14 cellular contexts compared by ENCODE assay signal in genomic region chr9:94174164-94174563, GRCh38.
DNase-seq lines count a peak whose midpoint lies in the region; TF ChIP-seq lines count a peak whose summit lies in the region.
"Had no signal": no experiment of that assay in that cellular context is flagged by ENCODE, and none has a peak within 500 bp of the region (broad histone marks: within the 10 kb centered on the region; RNA-seq: fewer than 3 reads in every experiment).

No MANE protein-coding gene starts in this region.

- CTCF ChIA-PET in CD8-positive, alpha-beta memory T cell (lab: Charles Lee), result interaction anchor here (1.5 kb wide), 1 partner anchor 9 kb away, joined by 3 read pairs; no protein-coding TSS in a partner anchor
- CTCF ChIA-PET in activated CD4-positive, alpha-beta memory T cell treated with anti-CD3 and anti-CD28 coated beads for 36 hours (lab: Charles Lee), result no interaction called here

- H3K4me1 Mint-ChIP-seq in CD8-positive, alpha-beta memory T cell, result peaks cover 74 to 94% (median 94%) of the 10 kb centered on the region in 3 donors
- H3K4me1 Mint-ChIP-seq in activated CD4-positive, alpha-beta memory T cell treated with anti-CD3 and anti-CD28 coated beads for 36 hours (ENCODE audit: low read depth), result peaks cover 87% of the 10 kb centered on the region

- no peaks in the 10 kb centered on the region for H3K9me3 ChIP-seq in BLaER1
- H3K9me3 ChIP-seq in CD8-positive, alpha-beta memory T cell (ENCODE audit: low read length), result no peaks in the 10 kb centered on the region
- H3K9me3 ChIP-seq: testis had no signal

- no peak overlapping the region for H2BK120ac ChIP-seq in mesendoderm (ENCODE audit: low read depth, low read length)

- H3K4me3 ChIP-seq in BLaER1 (no peak overlapping the region), mesendoderm (ENCODE audit: low read length) (no peak overlapping the region), brain microvascular endothelial cell (ENCODE audit: low read depth, low read length) (no peak overlapping the region)
- H3K4me3 ChIP-seq in CD8-positive, alpha-beta memory T cell (ENCODE audit: low read length), result no peak overlapping the region
- H3K4me3 ChIP-seq: skin epidermis, testis had no signal

- H3K56ac ChIP-seq in mesendoderm (ENCODE audit: low read length), result peak overlapping the region; percentile 10

- H3K9ac ChIP-seq in BLaER1, result peak overlapping the region; percentile 8; the same call in 1 of the 2 replicates
- H3K9ac ChIP-seq in mesendoderm (ENCODE audit: low read length), result no peak overlapping the region

- no peaks in the 10 kb centered on the region for H3K27me3 Mint-ChIP-seq in CD8-positive, alpha-beta memory T cell
- no peaks in the 10 kb centered on the region for H3K27me3 Mint-ChIP-seq in activated CD4-positive, alpha-beta memory T cell treated with anti-CD3 and anti-CD28 coated beads for 36 hours

- H3K4me3 Mint-ChIP-seq in CD8-positive, alpha-beta memory T cell, result peak overlapping the region in 5 of 7 donors; percentile 23 to 44 (median 25)
- no peak overlapping the region for H3K4me3 Mint-ChIP-seq in activated CD4-positive, alpha-beta memory T cell treated with anti-CD3 and anti-CD28 coated beads for 36 hours
- H3K4me3 Mint-ChIP-seq: H9 had no signal

- H3K9me3 Mint-ChIP-seq in CD8-positive, alpha-beta memory T cell, result no peaks in the 10 kb centered on the region
- H3K9me3 Mint-ChIP-seq in activated CD4-positive, alpha-beta memory T cell treated with anti-CD3 and anti-CD28 coated beads for 36 hours, result no peaks in the 10 kb centered on the region
- H3K9me3 Mint-ChIP-seq: H9 had no signal

- H2BK5ac ChIP-seq in mesendoderm (ENCODE audit: low read length), result peak overlapping the region; percentile 23

- DNase-seq in CD8-positive, alpha-beta memory T cell, result no peak
- DNase-seq in activated CD4-positive, alpha-beta memory T cell treated with anti-CD3 and anti-CD28 coated beads for 36 hours, result no peak
- no peak for DNase-seq in mesendoderm
- no peak for DNase-seq in DMS153 treated with DMSO at 0.1 percent for 48 hours (lab: John Stamatoyannopoulos, UW; ENCODE audit: unreplicated experiment)
- DNase-seq in NOMO-1 treated with dmso at 0.1 percent for 144 hours (lab: John Stamatoyannopoulos, UW; ENCODE audit: unreplicated experiment), result no peak
- DNase-seq in brain microvascular endothelial cell, result no peak
- no peak for DNase-seq in occipital lobe (lab: John Stamatoyannopoulos, UW)
- DNase-seq: COR-L47, GF-D8, H9, NCI-H2171 treated with DMSO at 0.1 percent for 48 hours, testis had no signal

- H3K36me3 ChIP-seq in BLaER1 (peaks cover 70% of the 10 kb centered on the region), mesendoderm (ENCODE audit: control insufficient read depth, insufficient read depth, low read length) (peaks cover 4% of the 10 kb centered on the region), brain microvascular endothelial cell (replicated peaks) (peaks cover 40% of the 10 kb centered on the region)
- peaks cover 29% of the 10 kb centered on the region for H3K36me3 ChIP-seq in CD8-positive, alpha-beta memory T cell (ENCODE audit: insufficient read depth, low read length)

- H3K4me2 ChIP-seq in BLaER1 (peak overlapping the region; percentile 63), mesendoderm (ENCODE audit: low read length) (no peak overlapping the region)

- H2BK15ac ChIP-seq in mesendoderm (replicated peaks; ENCODE audit: low read depth), result no peak overlapping the region

- peaks cover 100% of the 10 kb centered on the region for H4K20me1 ChIP-seq in BLaER1

- H3K27ac ChIP-seq in BLaER1, result peak overlapping the region; percentile 19; the same call in 1 of the 2 replicates
- H3K27ac ChIP-seq in CD8-positive, alpha-beta memory T cell (ENCODE audit: low read depth, low read length), result no peak overlapping the region
- H3K27ac ChIP-seq in mesendoderm (ENCODE audit: low read depth, low read length), result no peak overlapping the region
- no peak overlapping the region for H3K27ac ChIP-seq in brain microvascular endothelial cell
- H3K27ac ChIP-seq: skin epidermis, testis had no signal

- H3K79me1 ChIP-seq in mesendoderm (ENCODE audit: low read length), result peaks cover 3% of the 10 kb centered on the region

- H4K5ac ChIP-seq in mesendoderm (ENCODE audit: low read length), result no peak overlapping the region

- H2AK5ac ChIP-seq in mesendoderm (ENCODE audit: low read length), result no peak overlapping the region

- H3K27ac Mint-ChIP-seq in CD8-positive, alpha-beta memory T cell, result peak overlapping the region; percentile 2 to 83 (median 74)
- peak overlapping the region; percentile 89 for H3K27ac Mint-ChIP-seq in activated CD4-positive, alpha-beta memory T cell treated with anti-CD3 and anti-CD28 coated beads for 36 hours

- no peak overlapping the region for H3K4ac ChIP-seq in mesendoderm (ENCODE audit: low read depth, low read length)

- intact Hi-C loops in activated CD4-positive, alpha-beta memory T cell treated with anti-CD3 and anti-CD28 coated beads for 36 hours (cut with micrococcal nuclease), result loop anchor here (1.0 kb wide), 1 partner anchor 8 kb away; no protein-coding TSS in a partner anchor

- TF ChIP-seq CTCF in brain microvascular endothelial cell (IDR thresholded peaks at IDR 0.05; ENCODE audit: low read depth, low read length, missing control alignments), result no peak

- peaks cover 0 to 52% (median 6%) of the 10 kb centered on the region in 3 donors for H3K36me3 Mint-ChIP-seq in CD8-positive, alpha-beta memory T cell
- H3K36me3 Mint-ChIP-seq in activated CD4-positive, alpha-beta memory T cell treated with anti-CD3 and anti-CD28 coated beads for 36 hours, result peaks cover 38% of the 10 kb centered on the region

- POLR2A ChIA-PET in CD8-positive, alpha-beta memory T cell (lab: Charles Lee), result no interaction called here
- POLR2A ChIA-PET in activated CD4-positive, alpha-beta memory T cell treated with anti-CD3 and anti-CD28 coated beads for 36 hours (lab: Charles Lee), result interaction anchor here (0.7 to 0.9 kb wide), 2 partner anchors 8 to 9 kb away, joined by 3 to 4 read pairs; no protein-coding TSS in a partner anchor

- H3K4me1 ChIP-seq in BLaER1, result peaks cover 88% of the 10 kb centered on the region
- peaks cover 47% of the 10 kb centered on the region for H3K4me1 ChIP-seq in CD8-positive, alpha-beta memory T cell (ENCODE audit: insufficient read depth, low read length)
- H3K4me1 ChIP-seq in mesendoderm (ENCODE audit: control insufficient read depth, low read depth, low read length), result peaks cover 14% of the 10 kb centered on the region

- in situ Hi-C loops in brain microvascular endothelial cell (cut with HindIII; ENCODE audit: low pct_ligation_motif_present, low sequenced_read_pairs), result no loop called here

- H3K79me2 ChIP-seq in mesendoderm (ENCODE audit: control insufficient read depth, insufficient read depth, low read length), result peaks cover 77% of the 10 kb centered on the region

- no peak overlapping the region for H3K23ac ChIP-seq in mesendoderm (ENCODE audit: low read length)

- H4K8ac ChIP-seq in mesendoderm (ENCODE audit: low read depth, low read length), result no peak overlapping the region

- WGBS in mesendoderm (ENCODE audit: extremely low coverage, insufficient coverage, low lambda C conversion rate), result no CpG with 5 or more reads among the region's 1 CpG

- no peak overlapping the region for H3K18ac ChIP-seq in mesendoderm (ENCODE audit: low read length)

- H3K27me3 ChIP-seq in BLaER1 (no peaks in the 10 kb centered on the region), mesendoderm (ENCODE audit: insufficient read depth, low read length, poor library complexity) (no peaks in the 10 kb centered on the region), brain microvascular endothelial cell (replicated peaks) (no peaks in the 10 kb centered on the region)
- no peaks in the 10 kb centered on the region for H3K27me3 ChIP-seq in CD8-positive, alpha-beta memory T cell (ENCODE audit: insufficient read depth, low read length, poor library complexity, severe bottlenecking)
- H3K27me3 ChIP-seq: testis had no signal
